Comparison of ENCODE assay signal across 32 cellular contexts in genomic region chr12:71592841-71593240, GRCh38.
"Had no signal": no experiment of that assay in that cellular context is flagged by ENCODE, and none has a peak within 500 bp of the region (broad histone marks: within the 10 kb centered on the region; RNA-seq: fewer than 3 reads in every experiment).

No MANE protein-coding gene starts in this region.

- H3K4me1 Mint-ChIP-seq: immature natural killer cell; mesothelial cell of epicardium; naive B cell; neural crest cell; stimulated activated effector memory CD8-positive, alpha-beta T cell treated with anti-CD3 and anti-CD28 coated beads, Interleukin-12 subunit alpha, Interleukin-12 subunit beta, amount 100 ng/mL, for 72 hours had no signal

- H3K9me3 ChIP-seq: gastroesophageal sphincter, mucosa of descending colon, right atrium auricular region, stomach, thyroid gland, vagina had no signal

- H3K27ac Mint-ChIP-seq: immature natural killer cell; mesothelial cell of epicardium; natural killer cell treated with Interleukin-12 subunit alpha and Interleukin-12 subunit beta and Interleukin-15 and Interleukin-18, amount 100 ng/mL, for 72 hours; progenitor cell of endocrine pancreas; stimulated activated effector memory CD8-positive, alpha-beta T cell treated with anti-CD3 and anti-CD28 coated beads, Interleukin-12 subunit alpha, Interleukin-12 subunit beta, amount 100 ng/mL, for 72 hours had no signal

- H3K4me3 ChIP-seq: dorsolateral prefrontal cortex, gastroesophageal sphincter, lung, mucosa of descending colon, right atrium auricular region, smooth muscle cell, stomach, thyroid gland, vagina had no signal

- H3K27ac ChIP-seq: dorsolateral prefrontal cortex, epithelial cell of prostate, gastroesophageal sphincter, parathyroid adenoma, right atrium auricular region, stomach, thyroid gland, vagina had no signal

- ATAC-seq: esophagus mucosa; gastroesophageal sphincter; left lobe of liver; mucosa of descending colon; natural killer cell treated with Interleukin-12 subunit alpha and Interleukin-12 subunit beta and Interleukin-15 and Interleukin-18, amount 100 ng/mL, for 72 hours; sciatic nerve; stimulated activated effector memory CD8-positive, alpha-beta T cell treated with anti-CD3 and anti-CD28 coated beads, Interleukin-12 subunit alpha, Interleukin-12 subunit beta, amount 100 ng/mL, for 72 hours had no signal

- H3K9me3 Mint-ChIP-seq: naive B cell; natural killer cell treated with Interleukin-12 subunit alpha and Interleukin-12 subunit beta and Interleukin-15 and Interleukin-18, amount 100 ng/mL, for 72 hours; stimulated activated effector memory CD8-positive, alpha-beta T cell treated with anti-CD3 and anti-CD28 coated beads, Interleukin-12 subunit alpha, Interleukin-12 subunit beta, amount 100 ng/mL, for 72 hours had no signal

- H3K27me3 ChIP-seq: right atrium auricular region, thyroid gland, vagina had no signal

- DNase-seq: dorsolateral prefrontal cortex; effector CD4-positive, alpha-beta T cell; foreskin fibroblast; hypothalamus; immature natural killer cell; islet precursor cell; mesenchymal stem cell; mucosa of descending colon; naive B cell; stimulated activated CD4-positive, alpha-beta T cell treated with anti-CD3 and anti-CD28 coated beads, Interleukin-12 subunit alpha, Interleukin-12 subunit beta, amount 100 ng/mL, for 4 hours; stimulated activated CD4-positive, alpha-beta T cell treated with anti-CD3 and anti-CD28 coated beads, Interleukin-1b, Interleukin-23, amount 100 ng/mL, for 48 hours; stimulated activated CD4-positive, alpha-beta T cell treated with anti-CD3 and anti-CD28 coated beads, Interleukin-4, amount 100 ng/mL, for 1 hour; stimulated activated naive CD4-positive, alpha-beta T cell treated with Interleukin-2 at 50 U/mL for 16 hours; stomach; thyroid gland; trophoblast cell had no signal

- H3K9ac ChIP-seq: parathyroid adenoma had no signal

- H2AFZ ChIP-seq: parathyroid adenoma had no signal

- H3K79me2 ChIP-seq: parathyroid adenoma had no signal

- H3K36me3 Mint-ChIP-seq: immature natural killer cell; mesothelial cell of epicardium; naive B cell; natural killer cell treated with Interleukin-12 subunit alpha and Interleukin-12 subunit beta and Interleukin-15 and Interleukin-18, amount 100 ng/mL, for 72 hours; stimulated activated effector memory CD8-positive, alpha-beta T cell treated with anti-CD3 and anti-CD28 coated beads, Interleukin-12 subunit alpha, Interleukin-12 subunit beta, amount 100 ng/mL, for 72 hours had no signal

- H3K4me1 ChIP-seq: gastroesophageal sphincter, parathyroid adenoma, right atrium auricular region, stomach, thyroid gland, vagina had no signal

- H3K36me3 ChIP-seq: gastroesophageal sphincter, right atrium auricular region, stomach, thyroid gland, vagina had no signal

- FAIRE-seq: colon had no signal

- H3K4me2 ChIP-seq: smooth muscle cell had no signal

- H3K4me3 Mint-ChIP-seq: immature natural killer cell; mesothelial cell of epicardium; naive B cell; natural killer cell treated with Interleukin-12 subunit alpha and Interleukin-12 subunit beta and Interleukin-15 and Interleukin-18, amount 100 ng/mL, for 72 hours; neural crest cell; stimulated activated effector memory CD8-positive, alpha-beta T cell treated with anti-CD3 and anti-CD28 coated beads, Interleukin-12 subunit alpha, Interleukin-12 subunit beta, amount 100 ng/mL, for 72 hours had no signal
